In genomic region chr12:3177778-3178435, GRCh38 we compare ENCODE assay signal across 32 cellular contexts.
A peak's percentile ranks its signal among the peaks of the same experiment; 100 is the strongest.
DNase-seq lines count a peak whose midpoint lies in the region; ATAC-seq, FAIRE-seq and TF ChIP-seq lines count a peak whose summit lies in the region.
"Had no signal": no experiment of that assay in that cellular context is flagged by ENCODE, and none has a peak within 500 bp of the region (broad histone marks: within the 10 kb centered on the region; RNA-seq: fewer than 3 reads in every experiment).

No MANE protein-coding gene starts in this region.

- CTCF ChIA-PET in activated CD4-positive, alpha-beta T cell treated with anti-CD3 and anti-CD28 coated beads for 36 hours (lab: Charles Lee), result no interaction called here

- no peaks in the 10 kb centered on the region for H3F3A ChIP-seq in GM23338 (replicated peaks; ENCODE audit: low read depth)

- POLR2A ChIA-PET in activated CD4-positive, alpha-beta T cell treated with anti-CD3 and anti-CD28 coated beads for 36 hours (lab: Charles Lee), result no interaction called here

- H3K4me3 ChIP-seq in GM23338, result no peak overlapping the region
- H3K4me3 ChIP-seq in gastrocnemius medialis, result no peak overlapping the region
- H3K4me3 ChIP-seq: esophagus muscularis mucosa, hepatocyte, SJSA1 had no signal

- H2AFZ ChIP-seq in GM23338, result no peak overlapping the region
- H2AFZ ChIP-seq: hepatocyte had no signal

- no peak overlapping the region for H3K27ac ChIP-seq in GM23338 (ENCODE audit: low read depth)
- no peak overlapping the region for H3K27ac ChIP-seq in gastrocnemius medialis
- H3K27ac ChIP-seq: esophagus muscularis mucosa, foreskin keratinocyte, hepatocyte had no signal

- H3K4me1 ChIP-seq in GM23338 (ENCODE audit: insufficient read depth), result peaks cover 12% of the 10 kb centered on the region; the same call in 1 of the 2 replicates
- peaks cover 4 to 9% of the 10 kb centered on the region in 2 donors for H3K4me1 ChIP-seq in gastrocnemius medialis
- H3K4me1 ChIP-seq: foreskin keratinocyte had no signal

- H3K4me1 Mint-ChIP-seq in GM23338, result peaks cover 39% of the 10 kb centered on the region
- H3K4me1 Mint-ChIP-seq in memory B cell, result peaks cover 16% of the 10 kb centered on the region
- H3K4me1 Mint-ChIP-seq in activated CD4-positive, alpha-beta T cell treated with anti-CD3 and anti-CD28 coated beads for 36 hours, result no peaks in the 10 kb centered on the region
- H3K4me1 Mint-ChIP-seq: central memory CD8-positive, alpha-beta T cell had no signal

- no peaks in the 10 kb centered on the region for H3K36me3 Mint-ChIP-seq in GM23338 (ENCODE audit: low read depth)
- H3K36me3 Mint-ChIP-seq in memory B cell, result peaks cover 2% of the 10 kb centered on the region
- no peaks in the 10 kb centered on the region for H3K36me3 Mint-ChIP-seq in activated CD4-positive, alpha-beta T cell treated with anti-CD3 and anti-CD28 coated beads for 36 hours (ENCODE audit: low read depth)

- H3K27ac Mint-ChIP-seq in GM23338, result no peak overlapping the region
- H3K27ac Mint-ChIP-seq in memory B cell, result peak overlapping the region; percentile 25
- no peak overlapping the region for H3K27ac Mint-ChIP-seq in activated CD4-positive, alpha-beta T cell treated with anti-CD3 and anti-CD28 coated beads for 36 hours
- H3K27ac Mint-ChIP-seq: activated CD8-positive, alpha-beta T cell treated with anti-CD3 and anti-CD28 coated beads, Interleukin-2, amount 10 ng/mL, durations not matched to agents 7 days and 5 days had no signal

- H3K79me2 ChIP-seq in GM23338 (replicated peaks; ENCODE audit: insufficient read depth), result no peaks in the 10 kb centered on the region

- DNase-seq in GM12891 (ENCODE audit: insufficient read length, low spot score) (no peak), GM23338 (ENCODE audit: low spot score) (no peak), NCI-H526 treated with DMSO at 0.1 percent for 48 hours (lab: John Stamatoyannopoulos, UW) (peak; percentile 16), memory B cell (ENCODE audit: low spot score in 2 of 2) (no peak), gastrocnemius medialis (no peak), frontal cortex (ENCODE audit: low spot score in 2 of 2) (no peak)
- no peak for DNase-seq in activated naive CD4-positive, alpha-beta T cell treated with anti-CD3 and anti-CD28 coated beads, Interleukin-2, amount 50 U/mL, for 16 hours
- DNase-seq in activated CD4-positive, alpha-beta T cell treated with anti-CD3 and anti-CD28 coated beads for 36 hours, result no peak
- DNase-seq: ACHN; activated CD4-positive, CD25-positive, alpha-beta regulatory T cell treated with anti-CD3 and anti-CD28 coated beads, Interleukin-2, amount 50 U/mL, for 72 hours; activated CD8-positive, alpha-beta T cell treated with anti-CD3 and anti-CD28 coated beads, Interleukin-2, amount 10 ng/mL, durations not matched to agents 7 days and 5 days; activated gamma-delta T cell; dermis blood vessel endothelial cell; DMS53; foreskin keratinocyte; HCEC 1CT; IMR-90; left colon; mesendoderm; NCI-H1048; NCI-H1694; NCI-H2171 treated with DMSO at 0.1 percent for 48 hours; NCI-H524; NK-92 treated with Interleukin-12 subunit alpha and Interleukin-12 subunit beta, amount 100 ng/mL, for 24 hours; stimulated activated CD4-positive, alpha-beta T cell treated with anti-CD3 and anti-CD28 coated beads, Interleukin-15, amount 100 ng/mL, for 24 hours; stimulated activated naive CD4-positive, alpha-beta T cell treated with Interleukin-2 at 50 U/mL for 16 hours had no signal

- no peaks in the 10 kb centered on the region for H3K9me3 ChIP-seq in gastrocnemius medialis
- H3K9me3 ChIP-seq: esophagus muscularis mucosa, SJSA1 had no signal

- ATAC-seq in GM23338, result peak; percentile 42
- ATAC-seq in memory B cell (ENCODE audit: low read depth), result peak; percentile 74
- ATAC-seq in gastrocnemius medialis, result no peak
- ATAC-seq in activated CD4-positive, alpha-beta T cell treated with anti-CD3 and anti-CD28 coated beads for 36 hours, result no peak
- ATAC-seq: activated CD8-positive, alpha-beta T cell treated with anti-CD3 and anti-CD28 coated beads, Interleukin-2, amount 10 ng/mL, durations not matched to agents 7 days and 5 days; foreskin keratinocyte; left colon; Panc1 had no signal

- peak; percentile 67 for FAIRE-seq in GM12891 (lab: Jason Lieb, UNC)
- no peak for FAIRE-seq in frontal cortex (lab: Jason Lieb, UNC)
- FAIRE-seq: G401.6 had no signal

- TF ChIP-seq CTCF in GM23338 (conservative IDR thresholded peaks at IDR 0.05; ENCODE audit: low read depth in 2 of 2), result no peak
- TF ChIP-seq CTCF in gastrocnemius medialis (IDR thresholded peaks at IDR 0.05 in 4 of 5, conservative IDR thresholded peaks at IDR 0.05 in 1 of 5), result no peak

- TF ChIP-seq POLR2A in GM12891 (IDR thresholded peaks at IDR 0.05; ENCODE audit: low read depth, low read length) (no peak), gastrocnemius medialis (IDR thresholded peaks at IDR 0.05) (no peak)

- H3K4me2 ChIP-seq in GM23338, result no peak overlapping the region
- H3K4me2 ChIP-seq: hepatocyte had no signal

- H3K36me3 ChIP-seq in GM23338 (ENCODE audit: insufficient read depth) (no peaks in the 10 kb centered on the region), gastrocnemius medialis (no peaks in the 10 kb centered on the region)
- H3K36me3 ChIP-seq: esophagus muscularis mucosa, SJSA1 had no signal

- intact Hi-C loops in gastrocnemius medialis (cut with DNase I; ENCODE audit: low total_unique reads), result no loop called here
- intact Hi-C loops in activated CD4-positive, alpha-beta T cell treated with anti-CD3 and anti-CD28 coated beads for 36 hours (cut with DNase I, micrococcal nuclease), result no loop called here

- H3K9me2 ChIP-seq in GM23338 (ENCODE audit: insufficient read depth), result no peaks in the 10 kb centered on the region

- H3K9me3 Mint-ChIP-seq in GM23338 (no peaks in the 10 kb centered on the region), memory B cell (no peaks in the 10 kb centered on the region)
- H3K9me3 Mint-ChIP-seq in activated CD4-positive, alpha-beta T cell treated with anti-CD3 and anti-CD28 coated beads for 36 hours (ENCODE audit: low read depth), result no peaks in the 10 kb centered on the region
- H3K9me3 Mint-ChIP-seq: central memory CD8-positive, alpha-beta T cell had no signal

- no peaks in the 10 kb centered on the region for H4K20me1 ChIP-seq in GM23338 (replicated peaks; ENCODE audit: insufficient read depth)

- no peak overlapping the region for H3K4me3 Mint-ChIP-seq in GM23338
- H3K4me3 Mint-ChIP-seq in memory B cell, result peak overlapping the region; percentile 49
- no peak overlapping the region for H3K4me3 Mint-ChIP-seq in activated CD4-positive, alpha-beta T cell treated with anti-CD3 and anti-CD28 coated beads for 36 hours
- H3K4me3 Mint-ChIP-seq: activated CD8-positive, alpha-beta T cell treated with anti-CD3 and anti-CD28 coated beads, Interleukin-2, amount 10 ng/mL, durations not matched to agents 7 days and 5 days; central memory CD8-positive, alpha-beta T cell had no signal

- no peaks in the 10 kb centered on the region for H3K27me3 ChIP-seq in GM23338 (ENCODE audit: insufficient read depth)
- H3K27me3 ChIP-seq in gastrocnemius medialis, result no peaks in the 10 kb centered on the region
- H3K27me3 ChIP-seq: esophagus muscularis mucosa, foreskin keratinocyte, hepatocyte, SJSA1 had no signal

- peaks cover 7% of the 10 kb centered on the region for H3K27me3 Mint-ChIP-seq in GM23338 (ENCODE audit: insufficient read depth, low read depth, poor library complexity)
- H3K27me3 Mint-ChIP-seq in memory B cell, result peaks cover 21% of the 10 kb centered on the region
- H3K27me3 Mint-ChIP-seq in activated CD4-positive, alpha-beta T cell treated with anti-CD3 and anti-CD28 coated beads for 36 hours, result peaks cover 13% of the 10 kb centered on the region

- in situ Hi-C loops in gastrocnemius medialis (cut with MboI; ENCODE audit: low sequenced_read_pairs in 4 of 4), result no loop called here

TF ChIP-seq in GM12891, 5 proteins besides CTCF, POLR2A, EP300 and RAD21:
- peak; percentile 78; the same call in 1 of the 2 replicates for TF ChIP-seq POU2F2 (IDR thresholded peaks at IDR 0.05; ENCODE audit: low read depth, low read length)
- no peak for TF ChIP-seq POLR2AphosphoS5 (IDR thresholded peaks at IDR 0.05; ENCODE audit: low read depth, low read length)

TF ChIP-seq in GM23338, 12 proteins besides CTCF, POLR2A, EP300 and RAD21 (continues in another document):
- TF ChIP-seq ZNF114 (CRISPR knock-in tag; IDR thresholded peaks at IDR 0.05), result no peak
- TF ChIP-seq ETS1 (IDR thresholded peaks at IDR 0.05), result no peak
- TF ChIP-seq EZH2phosphoT487 (IDR thresholded peaks at IDR 0.05; ENCODE audit: unreplicated experiment), result no peak

Comparison
In these comparisons a context has a peak if more than half of its experiments do, and no peak if none do; other contexts are left out.
1. ATAC-seq: peak in GM23338 (single experiment) and memory B cell (single experiment); none in gastrocnemius medialis (0 of 2) and activated CD4-positive, alpha-beta T cell treated with anti-CD3 and anti-CD28 coated beads for 36 hours (single experiment).